ENCODE assay signal across 8 cellular contexts in genomic region chr17:42116705-42117396, GRCh38. TPM values are rescaled to one million over a fixed set of nuclear protein-coding genes. Genes with fewer than 3 reads are reported as not detected.
DNase-seq lines count a peak whose midpoint lies in the region; ATAC-seq and TF ChIP-seq lines count a peak whose summit lies in the region.

No MANE protein-coding gene starts in this region.

- H3K9me3 ChIP-seq in heart left ventricle = no peaks in the 10 kb centered on the region

- no peak overlapping the region for H3K27ac ChIP-seq in heart left ventricle

- H3K4me3 Mint-ChIP-seq in activated naive CD8-positive, alpha-beta T cell treated with anti-CD3 and anti-CD28 coated beads, Interleukin-2, amount 50 U/mL, for 24 hours = no peak overlapping the region

- peak; percentile 82 for DNase-seq in NCI-H1694 (lab: John Stamatoyannopoulos, UW)
- peak; percentile 60 to 83 (median 76) for DNase-seq in T-helper 1 cell
- peak; percentile 79 for DNase-seq in activated naive CD8-positive, alpha-beta T cell treated with anti-CD3 and anti-CD28 coated beads, Interleukin-2, amount 50 U/mL, for 24 hours
- DNase-seq in heart left ventricle = peak; percentile 79 to 84 (median 83)
- DNase-seq in renal cortical epithelial cell (ENCODE audit: low read depth) = peak; percentile 70

- H3K36me3 ChIP-seq in heart left ventricle = peaks cover 0 to 55% (median 22%) of the 10 kb centered on the region in 9 donors

- H3K36me3 Mint-ChIP-seq in activated naive CD8-positive, alpha-beta T cell treated with anti-CD3 and anti-CD28 coated beads, Interleukin-2, amount 50 U/mL, for 24 hours (ENCODE audit: low read depth) = peaks cover 19% of the 10 kb centered on the region

- no peaks in the 10 kb centered on the region for H3K9me3 Mint-ChIP-seq in activated naive CD8-positive, alpha-beta T cell treated with anti-CD3 and anti-CD28 coated beads, Interleukin-2, amount 50 U/mL, for 24 hours

- H3K27me3 Mint-ChIP-seq in activated naive CD8-positive, alpha-beta T cell treated with anti-CD3 and anti-CD28 coated beads, Interleukin-2, amount 50 U/mL, for 24 hours = no peaks in the 10 kb centered on the region

- peaks cover 0 to 35% (median 22%) of the 10 kb centered on the region in 12 donors for H3K4me1 ChIP-seq in heart left ventricle

- WGBS in heart left ventricle, 4 donors = 35 to 38% (median 36%) methylated on average over 18 of the region's 18 CpGs

- H3K27me3 ChIP-seq in heart left ventricle = no peaks in the 10 kb centered on the region

- no peak overlapping the region for H3K4me3 ChIP-seq in heart left ventricle

- no peak for ATAC-seq in activated naive CD8-positive, alpha-beta T cell treated with anti-CD3 and anti-CD28 coated beads, Interleukin-2, amount 50 U/mL, for 24 hours
- ATAC-seq in heart left ventricle (peak; percentile 19 to 45 (median 32)), HG02870 (IDR thresholded peaks at IDR 0.05; ENCODE audit: unreplicated experiment) (no peak), GM19023 (IDR thresholded peaks at IDR 0.05; ENCODE audit: unreplicated experiment) (no peak)

- no peak overlapping the region for H3K27ac Mint-ChIP-seq in activated naive CD8-positive, alpha-beta T cell treated with anti-CD3 and anti-CD28 coated beads, Interleukin-2, amount 50 U/mL, for 24 hours

- no peak for TF ChIP-seq POLR2A in heart left ventricle (IDR thresholded peaks at IDR 0.05)

- TF ChIP-seq CTCF in GM12872 (IDR thresholded peaks at IDR 0.05; ENCODE audit: insufficient read depth, low read depth, low read length) = peak; percentile 79
- peak; percentile 74 to 85 (median 82) for TF ChIP-seq CTCF in heart left ventricle (IDR thresholded peaks at IDR 0.05)

- intact Hi-C loops in heart left ventricle (cut with DNase I) = loop anchor here (1.0 to 10.0 kb wide), 14 partner anchors 50 to 156 kb away; partner anchors contain the start of genes KCNH4 (in 3 of the 10) and CNP (in 1 of the 10)

- H3K4me1 Mint-ChIP-seq in activated naive CD8-positive, alpha-beta T cell treated with anti-CD3 and anti-CD28 coated beads, Interleukin-2, amount 50 U/mL, for 24 hours = peaks cover 46% of the 10 kb centered on the region

RNA-seq across cellular contexts. Expression of gene KAT2A, which starts 4.3 kb away (rescaled TPM):
- 10 to 100 TPM in 8 of 9 donors, 1 to 10 TPM in 1; 6.9 to 17.6 (median 14.8) TPM for total RNA-seq in heart left ventricle
- 10 to 100 TPM; 15.3 to 33.0 TPM for polyA plus RNA-seq in heart left ventricle
- 3.5 and 15.4 TPM in 2 replicates for total RNA-seq in renal cortical epithelial cell

RNA-seq across cellular contexts. Expression of gene DHX58, which starts 4.3 kb away (rescaled TPM):
- total RNA-seq in heart left ventricle (10 to 100 TPM in 1 of 9 donors, 1 to 10 TPM in 8; 1.9 to 17.3 (median 3.7) TPM), renal cortical epithelial cell (9.3 and 15.5 TPM in 2 replicates)
- polyA plus RNA-seq in heart left ventricle = 1 to 10 TPM; 1.8 to 4.9 TPM

RNA-seq across cellular contexts. Expression of gene HSPB9, which starts 5.8 kb away (rescaled TPM):
- total RNA-seq in heart left ventricle = not detected
- polyA plus RNA-seq in heart left ventricle = not detected
- total RNA-seq in renal cortical epithelial cell = not detected in 2 replicates

RNA-seq across cellular contexts. Expression of gene ZNF385C, which starts 18.6 kb away (rescaled TPM):
- under 1 TPM in 6 of 9 donors, not detected in 3; 0.14 to 0.38 (median 0.22) TPM for total RNA-seq in heart left ventricle
- polyA plus RNA-seq in heart left ventricle = under 1 TPM; 0.06 to 0.11 TPM
- total RNA-seq in renal cortical epithelial cell = 0.10 TPM in 1 of 2 replicates, not detected in the other

RNA-seq across cellular contexts. Expression of gene RAB5C, which starts 37.9 kb away (rescaled TPM):
- total RNA-seq in heart left ventricle (10 to 100 TPM; 30.9 to 99.1 (median 48.2) TPM), renal cortical epithelial cell (83.9 and 129 TPM in 2 replicates)
- polyA plus RNA-seq in heart left ventricle = 10 to 100 TPM; 29.0 to 90.9 TPM

Comparison
In these comparisons a context has a peak if more than half of its experiments do, and no peak if none do; other contexts are left out.
1. ATAC-seq: peak in heart left ventricle (4 of 4); none in activated naive CD8-positive, alpha-beta T cell treated with anti-CD3 and anti-CD28 coated beads, Interleukin-2, amount 50 U/mL, for 24 hours (single experiment), HG02870 (single experiment) and GM19023 (single experiment).
2. Peak in every context shown above with its lines, with median percentiles within 50 percentile points of each other: DNase-seq.